Comparison of ENCODE assay signal across 8 cellular contexts in the genomic region with DNA sequence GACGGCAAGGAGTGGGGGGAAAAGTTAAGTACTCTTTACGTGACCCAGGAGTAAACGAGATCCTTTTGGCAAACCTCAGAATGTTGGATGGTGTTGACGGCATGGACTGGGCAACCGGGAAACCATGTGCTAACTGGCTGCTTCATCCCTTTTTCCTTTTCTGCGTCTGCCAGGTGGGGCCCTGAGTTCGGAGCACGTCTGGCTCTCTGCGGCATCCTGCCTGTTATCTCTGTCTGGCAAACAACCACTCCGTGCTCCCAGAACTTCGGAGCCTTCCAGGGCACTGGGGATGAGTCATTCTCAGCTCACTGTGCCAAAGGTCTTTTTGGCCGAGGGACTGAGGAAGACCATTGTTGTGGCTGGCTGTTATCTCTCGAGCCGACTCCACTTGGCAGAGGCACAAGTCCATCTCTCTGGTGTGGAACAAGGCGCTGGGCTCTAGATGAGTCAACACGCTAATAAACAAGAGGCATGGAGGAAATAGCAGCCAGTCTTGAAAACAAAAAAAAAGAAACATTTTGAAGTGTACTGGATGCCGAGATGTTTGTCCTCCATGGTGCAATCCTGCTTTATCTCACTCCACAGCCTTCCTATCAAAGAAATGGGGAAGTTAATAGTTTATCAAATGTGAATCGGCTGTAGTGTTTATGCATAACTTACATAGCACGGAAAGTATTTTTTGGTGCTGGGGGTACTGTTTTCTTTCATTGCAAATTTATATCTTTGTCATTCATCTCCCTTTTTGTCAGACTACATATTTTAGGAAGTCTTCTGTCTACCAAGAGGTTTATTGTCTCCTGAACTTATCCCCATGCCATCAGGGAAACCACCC.
DNase-seq lines count a peak whose midpoint lies in the region; ATAC-seq and TF ChIP-seq lines count a peak whose summit lies in the region.

No MANE protein-coding gene starts in this region.

- H3K4me3 ChIP-seq in liver (ENCODE audit: low read depth in 1 of 3, low read length in 3 of 3) (no peak overlapping the region), tibial artery (no peak overlapping the region)

- peaks cover 3 to 13% (median 7%) of the 10 kb centered on the region in 4 donors for H3K4me1 ChIP-seq in liver (ENCODE audit: control insufficient read depth in 4 of 4, insufficient read depth in 4 of 4, low read length in 3 of 4)
- peaks cover 0 to 7% (median 3%) of the 10 kb centered on the region in 4 donors for H3K4me1 ChIP-seq in tibial artery

- intact Hi-C loops in tibial artery (cut with DNase I; ENCODE audit: low total_unique reads), result no loop called here

- peak overlapping the region in 1 of 2 donors; percentile 19 for H3K9ac ChIP-seq in liver (ENCODE audit: low read depth in 1 of 2, low read length in 2 of 2)

- DNase-seq in NCI-H146 treated with DMSO at 0.1 percent for 48 hours (lab: John Stamatoyannopoulos, UW; ENCODE audit: unreplicated experiment) (peak; percentile 65), cerebellar cortex (ENCODE audit: low spot score) (peak; percentile 52), tibial artery (peak; percentile 79 to 85), activated gamma-delta T cell treated with Interleukin-2 at 50 U/mL for 16 hours (no peak)

- TF ChIP-seq CTCF in liver (IDR thresholded peaks at IDR 0.05; ENCODE audit: low read depth, low read length, missing input control), result no peak
- TF ChIP-seq CTCF in tibial artery (IDR thresholded peaks at IDR 0.05), result no peak

- no peaks in the 10 kb centered on the region for H3K9me3 ChIP-seq in liver (ENCODE audit: control insufficient read depth in 4 of 4, low read length in 3 of 4)
- H3K9me3 ChIP-seq in tibial artery, result no peaks in the 10 kb centered on the region

- H3K36me3 ChIP-seq in liver (ENCODE audit: control insufficient read depth in 4 of 4, insufficient read depth in 3 of 4, low read depth in 1 of 4, low read length in 3 of 4) (no peaks in the 10 kb centered on the region), tibial artery (no peaks in the 10 kb centered on the region)

- H3K27ac ChIP-seq in liver (ENCODE audit: low read depth in 1 of 2, low read length in 2 of 2) (peak overlapping the region in 1 of 2 donors; percentile 34), tibial artery (no peak overlapping the region)

- ATAC-seq in GM18498 (IDR thresholded peaks at IDR 0.05; ENCODE audit: unreplicated experiment), result peak; percentile 64
- no peak for ATAC-seq in HG02970 (IDR thresholded peaks at IDR 0.05; ENCODE audit: low FRiP score, unreplicated experiment)
- no peak for ATAC-seq in HG03520 (IDR thresholded peaks at IDR 0.05; ENCODE audit: unreplicated experiment)

- peak; percentile 43 to 51 for TF ChIP-seq RAD21 in liver (IDR thresholded peaks at IDR 0.05)

- WGBS in liver, result 13% methylated on average over 19 of the region's 19 CpGs

- H3K27me3 ChIP-seq in liver (ENCODE audit: control insufficient read depth in 4 of 4, insufficient read depth in 4 of 4, low read length in 3 of 4) (no peaks in the 10 kb centered on the region), tibial artery (no peaks in the 10 kb centered on the region)

TF ChIP-seq in liver, 16 proteins besides CTCF, POLR2A, EP300 and RAD21:
- TF ChIP-seq YY1 (IDR thresholded peaks at IDR 0.05) (peak; percentile 62), TAF1 (conservative IDR thresholded peaks at IDR 0.05) (no peak), FOXA2 (IDR thresholded peaks at IDR 0.05) (no peak), HNF4A (conservative IDR thresholded peaks at IDR 0.05) (peak; percentile 69 to 81), SP1 (IDR thresholded peaks at IDR 0.05) (peak; percentile 87), RXRA (IDR thresholded peaks at IDR 0.05) (peak; percentile 90 to 97), EGR1 (IDR thresholded peaks at IDR 0.05; ENCODE audit: low read depth in 2 of 2) (peak in 1 of 2 donors; percentile 41), HNF4G (IDR thresholded peaks at IDR 0.05) (no peak), JUND (IDR thresholded peaks at IDR 0.05) (peak; percentile 100), NR2F2 (IDR thresholded peaks at IDR 0.05) (peak; percentile 75), FOXA1 (IDR thresholded peaks at IDR 0.05) (peak; percentile 53), GABPA (IDR thresholded peaks at IDR 0.05 in 1 of 2, conservative IDR thresholded peaks at IDR 0.05 in 1 of 2) (no peak)
- TF ChIP-seq, protein P1, sequence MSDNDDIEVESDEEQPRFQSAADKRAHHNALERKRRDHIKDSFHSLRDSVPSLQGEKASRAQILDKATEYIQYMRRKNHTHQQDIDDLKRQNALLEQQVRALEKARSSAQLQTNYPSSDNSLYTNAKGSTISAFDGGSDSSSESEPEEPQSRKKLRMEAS (IDR thresholded peaks at IDR 0.05), result peak; percentile 73
- TF ChIP-seq, protein P2, sequence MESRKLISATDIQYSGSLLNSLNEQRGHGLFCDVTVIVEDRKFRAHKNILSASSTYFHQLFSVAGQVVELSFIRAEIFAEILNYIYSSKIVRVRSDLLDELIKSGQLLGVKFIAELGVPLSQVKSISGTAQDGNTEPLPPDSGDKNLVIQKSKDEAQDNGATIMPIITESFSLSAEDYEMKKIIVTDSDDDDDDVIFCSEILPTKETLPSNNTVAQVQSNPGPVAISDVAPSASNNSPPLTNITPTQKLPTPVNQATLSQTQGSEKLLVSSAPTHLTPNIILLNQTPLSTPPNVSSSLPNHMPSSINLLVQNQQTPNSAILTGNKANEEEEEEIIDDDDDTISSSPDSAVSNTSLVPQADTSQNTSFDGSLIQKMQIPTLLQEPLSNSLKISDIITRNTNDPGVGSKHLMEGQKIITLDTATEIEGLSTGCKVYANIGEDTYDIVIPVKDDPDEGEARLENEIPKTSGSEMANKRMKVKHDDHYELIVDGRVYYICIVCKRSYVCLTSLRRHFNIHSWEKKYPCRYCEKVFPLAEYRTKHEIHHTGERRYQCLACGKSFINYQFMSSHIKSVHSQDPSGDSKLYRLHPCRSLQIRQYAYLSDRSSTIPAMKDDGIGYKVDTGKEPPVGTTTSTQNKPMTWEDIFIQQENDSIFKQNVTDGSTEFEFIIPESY (IDR thresholded peaks at IDR 0.05), result no peak
- TF ChIP-seq, protein P3, sequence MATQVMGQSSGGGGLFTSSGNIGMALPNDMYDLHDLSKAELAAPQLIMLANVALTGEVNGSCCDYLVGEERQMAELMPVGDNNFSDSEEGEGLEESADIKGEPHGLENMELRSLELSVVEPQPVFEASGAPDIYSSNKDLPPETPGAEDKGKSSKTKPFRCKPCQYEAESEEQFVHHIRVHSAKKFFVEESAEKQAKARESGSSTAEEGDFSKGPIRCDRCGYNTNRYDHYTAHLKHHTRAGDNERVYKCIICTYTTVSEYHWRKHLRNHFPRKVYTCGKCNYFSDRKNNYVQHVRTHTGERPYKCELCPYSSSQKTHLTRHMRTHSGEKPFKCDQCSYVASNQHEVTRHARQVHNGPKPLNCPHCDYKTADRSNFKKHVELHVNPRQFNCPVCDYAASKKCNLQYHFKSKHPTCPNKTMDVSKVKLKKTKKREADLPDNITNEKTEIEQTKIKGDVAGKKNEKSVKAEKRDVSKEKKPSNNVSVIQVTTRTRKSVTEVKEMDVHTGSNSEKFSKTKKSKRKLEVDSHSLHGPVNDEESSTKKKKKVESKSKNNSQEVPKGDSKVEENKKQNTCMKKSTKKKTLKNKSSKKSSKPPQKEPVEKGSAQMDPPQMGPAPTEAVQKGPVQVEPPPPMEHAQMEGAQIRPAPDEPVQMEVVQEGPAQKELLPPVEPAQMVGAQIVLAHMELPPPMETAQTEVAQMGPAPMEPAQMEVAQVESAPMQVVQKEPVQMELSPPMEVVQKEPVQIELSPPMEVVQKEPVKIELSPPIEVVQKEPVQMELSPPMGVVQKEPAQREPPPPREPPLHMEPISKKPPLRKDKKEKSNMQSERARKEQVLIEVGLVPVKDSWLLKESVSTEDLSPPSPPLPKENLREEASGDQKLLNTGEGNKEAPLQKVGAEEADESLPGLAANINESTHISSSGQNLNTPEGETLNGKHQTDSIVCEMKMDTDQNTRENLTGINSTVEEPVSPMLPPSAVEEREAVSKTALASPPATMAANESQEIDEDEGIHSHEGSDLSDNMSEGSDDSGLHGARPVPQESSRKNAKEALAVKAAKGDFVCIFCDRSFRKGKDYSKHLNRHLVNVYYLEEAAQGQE (IDR thresholded peaks at IDR 0.05), result no peak
- TF ChIP-seq, protein P4, sequence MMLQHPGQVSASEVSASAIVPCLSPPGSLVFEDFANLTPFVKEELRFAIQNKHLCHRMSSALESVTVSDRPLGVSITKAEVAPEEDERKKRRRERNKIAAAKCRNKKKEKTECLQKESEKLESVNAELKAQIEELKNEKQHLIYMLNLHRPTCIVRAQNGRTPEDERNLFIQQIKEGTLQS (IDR thresholded peaks at IDR 0.05), result peak; percentile 98
TF ChIP-seq in liver: peak in this region for 10.
